Comparison of ENCODE assay signal across 8 cellular contexts in the genomic region with DNA sequence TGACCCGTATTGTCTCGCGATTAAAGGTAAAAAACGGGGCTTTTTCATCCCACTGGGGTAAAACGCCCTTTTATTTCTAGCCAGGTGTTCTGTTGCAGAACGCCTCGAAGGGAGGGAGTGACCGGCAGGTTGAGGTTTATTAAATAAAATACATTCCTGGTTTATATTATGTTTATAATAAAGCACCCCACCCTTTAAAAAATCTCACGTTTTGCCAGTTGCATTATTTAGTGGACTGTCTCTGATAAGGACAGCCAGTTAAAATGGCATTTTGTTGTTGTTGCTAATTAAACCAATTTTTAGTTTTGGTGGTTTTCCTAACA. TPM values are rescaled to one million over a fixed set of nuclear protein-coding genes. Genes with fewer than 3 reads are reported as not detected.
DNase-seq lines count a peak whose midpoint lies in the region; ATAC-seq lines count a peak whose summit lies in the region.

No MANE protein-coding gene starts in this region.

- no peaks in the 10 kb centered on the region for H3K4me1 Mint-ChIP-seq in dendritic cell treated with granulocyte-macrophage colony-stimulating factor and Interleukin-4, amounts not matched to agents 40 ng/mL and 50 ng/mL, for 4 days (ENCODE audit: low read depth)
- peaks cover 4 to 33% (median 6%) of the 10 kb centered on the region in 3 donors for H3K4me1 Mint-ChIP-seq in naive B cell

- H3K4me1 ChIP-seq in ACC112 (ENCODE audit: control insufficient read depth, insufficient read depth, low read length, unreplicated experiment) (peaks cover 5% of the 10 kb centered on the region), HUES64 (ENCODE audit: insufficient read depth, low read length) (no peaks in the 10 kb centered on the region)

- H3K27ac ChIP-seq in ACC112 (ENCODE audit: low read depth, low read length) (peak overlapping the region; percentile 68), HUES64 (ENCODE audit: low read depth, low read length) (peak overlapping the region; percentile 80)

- WGBS in HUES64 = 53% methylated on average over 7 of the region's 9 CpGs

- H3K36me3 ChIP-seq in ACC112 (ENCODE audit: insufficient read depth, low read length) (peaks cover 3% of the 10 kb centered on the region), HUES64 (ENCODE audit: insufficient read depth, low read length) (peaks cover 19% of the 10 kb centered on the region)

- peaks cover 19% of the 10 kb centered on the region for H3K79me2 ChIP-seq in ACC112 (ENCODE audit: control insufficient read depth, insufficient read depth, low read length, unreplicated experiment)

- H3K27ac Mint-ChIP-seq in dendritic cell treated with granulocyte-macrophage colony-stimulating factor and Interleukin-4, amounts not matched to agents 40 ng/mL and 50 ng/mL, for 4 days = peak overlapping the region; percentile 95
- H3K27ac Mint-ChIP-seq in naive B cell = peak overlapping the region; percentile 99 to 100 (median 100)

- H3K9me3 Mint-ChIP-seq in dendritic cell treated with granulocyte-macrophage colony-stimulating factor and Interleukin-4, amounts not matched to agents 40 ng/mL and 50 ng/mL, for 4 days = peaks cover 72% of the 10 kb centered on the region
- H3K9me3 Mint-ChIP-seq in naive B cell = peaks cover 4 to 80% (median 39%) of the 10 kb centered on the region in 7 donors

- intact Hi-C loops in dendritic cell treated with granulocyte-macrophage colony-stimulating factor and Interleukin-4, amounts not matched to agents 40 ng/mL and 50 ng/mL, for 4 days (cut with micrococcal nuclease) = loop anchor here (2.0 kb wide), 1 partner anchor 25 kb away; a partner anchor contains a TSS

- H3K9ac ChIP-seq in HUES64 (ENCODE audit: low read depth, low read length) = peak overlapping the region; percentile 90

- H3K27me3 Mint-ChIP-seq in dendritic cell treated with granulocyte-macrophage colony-stimulating factor and Interleukin-4, amounts not matched to agents 40 ng/mL and 50 ng/mL, for 4 days = no peaks in the 10 kb centered on the region
- H3K27me3 Mint-ChIP-seq in naive B cell = no peaks in the 10 kb centered on the region

- DNase-seq in naive B cell (no peak), midbrain (lab: John Stamatoyannopoulos, UW) (no peak)

- no peaks in the 10 kb centered on the region for H3K27me3 ChIP-seq in ACC112 (ENCODE audit: insufficient read depth, low read length)
- no peaks in the 10 kb centered on the region for H3K27me3 ChIP-seq in HUES64 (ENCODE audit: insufficient read depth, low read length)

- peak overlapping the region; percentile 88 for H3K4me3 Mint-ChIP-seq in dendritic cell treated with granulocyte-macrophage colony-stimulating factor and Interleukin-4, amounts not matched to agents 40 ng/mL and 50 ng/mL, for 4 days
- H3K4me3 Mint-ChIP-seq in naive B cell = peak overlapping the region; percentile 96 to 100 (median 100)

- peaks cover 61% of the 10 kb centered on the region for H3K36me3 Mint-ChIP-seq in dendritic cell treated with granulocyte-macrophage colony-stimulating factor and Interleukin-4, amounts not matched to agents 40 ng/mL and 50 ng/mL, for 4 days (ENCODE audit: low read depth)
- peaks cover 21 to 22% of the 10 kb centered on the region in 2 donors for H3K36me3 Mint-ChIP-seq in naive B cell

- ATAC-seq in naive B cell (ENCODE audit: low read depth in 2 of 2) (no peak), GM21367 (IDR thresholded peaks at IDR 0.05; ENCODE audit: unreplicated experiment) (no peak), HG03520 (IDR thresholded peaks at IDR 0.05; ENCODE audit: unreplicated experiment) (no peak), HG02623 (IDR thresholded peaks at IDR 0.05; ENCODE audit: unreplicated experiment) (no peak)

- H3K4me3 ChIP-seq in ACC112 (ENCODE audit: low read depth, low read length) (peak overlapping the region; percentile 84), HUES64 (ENCODE audit: low read length) (peak overlapping the region; percentile 93)

- H3K9me3 ChIP-seq in HUES64 (ENCODE audit: insufficient read depth, low read depth, low read length) = peaks cover 25% of the 10 kb centered on the region; the same call in 1 of the 2 replicates

- peak overlapping the region; percentile 67 for H2AFZ ChIP-seq in ACC112 (ENCODE audit: low read length, unreplicated experiment)

RNA-seq across cellular contexts. Expression of a gene that starts 25.1 kb away (rescaled TPM):
- 4.3 TPM for polyA plus RNA-seq in HUES64 (2013, experiment 1 of 2)
- polyA plus RNA-seq in HUES64 (2013, experiment 2 of 2) = 4.2 TPM
- polyA plus RNA-seq in naive B cell (ENCODE audit: low read depth in 6 of 6) = 1 to 10 TPM in 2 of 6 donors, under 1 TPM in 3, not detected in 1; 0.29 to 1.8 (median 0.63) TPM

RNA-seq across cellular contexts. Expression of a gene that starts 40.4 kb away (rescaled TPM):
- polyA plus RNA-seq in HUES64 (2013, experiment 1 of 2) = 3.8 TPM
- 4.3 TPM for polyA plus RNA-seq in HUES64 (2013, experiment 2 of 2)
- 10 to 100 TPM in 1 of 6 donors, 1 to 10 TPM in 5; 3.1 to 10.9 (median 7.8) TPM for polyA plus RNA-seq in naive B cell (ENCODE audit: low read depth in 6 of 6)

RNA-seq across cellular contexts. Expression of a gene that starts 52.9 kb away (rescaled TPM):
- polyA plus RNA-seq in HUES64 (2013, experiment 1 of 2) = 3.9 TPM
- 5.7 TPM for polyA plus RNA-seq in HUES64 (2013, experiment 2 of 2)
- polyA plus RNA-seq in naive B cell (ENCODE audit: low read depth in 6 of 6) = 10 to 100 TPM in 4 of 6 donors, 1 to 10 TPM in 1, not detected in 1; 8.4 to 13.6 (median 10.9) TPM
